In genomic region chr15:80727196-80727595, GRCh38 we compare ENCODE assay signal across 20 cellular contexts. TPM values are rescaled to one million over a fixed set of nuclear protein-coding genes. Genes with fewer than 3 reads are reported as not detected.
DNase-seq lines count a peak whose midpoint lies in the region; ATAC-seq and TF ChIP-seq lines count a peak whose summit lies in the region.
"Had no signal": no experiment of that assay in that cellular context is flagged by ENCODE, and none has a peak within 500 bp of the region (broad histone marks: within the 10 kb centered on the region; RNA-seq: fewer than 3 reads in every experiment).

No MANE protein-coding gene starts in this region.

- peak; percentile 58 for ATAC-seq in GM23338
- ATAC-seq in lower lobe of right lung, result peak; percentile 78
- no peak for ATAC-seq in HG02884 (IDR thresholded peaks at IDR 0.05; ENCODE audit: unreplicated experiment)
- no peak for ATAC-seq in activated CD8-positive, alpha-beta T cell treated with anti-CD3 and anti-CD28 coated beads, Interleukin-2, amount 10 ng/mL, durations not matched to agents 7 days and 5 days
- ATAC-seq: activated CD4-positive, CD25-positive, alpha-beta regulatory T cell treated with anti-CD3 and anti-CD28 coated beads, Interleukin-2, amount 50 U/mL, for 24 hours; activated CD8-positive, alpha-beta T cell treated with anti-CD3 and anti-CD28 coated beads for 36 hours; left lobe of liver; stimulated activated memory B cell treated with anti-CD40 and anti-IgM and Interleukin-4, amounts not matched to agents 10 μg/mL and 1 μg/mL and 100 μg/mL, for 72 hours had no signal

- CTCF ChIA-PET in activated CD8-positive, alpha-beta T cell treated with anti-CD3 and anti-CD28 coated beads, Interleukin-2, amount 10 ng/mL, durations not matched to agents 7 days and 5 days (lab: Charles Lee), result interaction anchor here (1.1 kb wide), 1 partner anchor 49 kb away, joined by 4 read pairs; no protein-coding TSS in a partner anchor

- no peaks in the 10 kb centered on the region for H3K27me3 ChIP-seq in GM23338 (ENCODE audit: insufficient read depth)
- no peaks in the 10 kb centered on the region for H3K27me3 ChIP-seq in lower lobe of right lung (ENCODE audit: low read depth)
- H3K27me3 ChIP-seq: sigmoid colon had no signal

- no peak overlapping the region for H2AFZ ChIP-seq in GM23338

- peak; percentile 44 for DNase-seq in GM23338 (ENCODE audit: low spot score)
- DNase-seq in astrocyte of the hippocampus (ENCODE audit: low read depth, low spot score), result peak; percentile 85
- DNase-seq in lower lobe of right lung, result no peak
- peak; percentile 49 for DNase-seq in retinal pigment epithelial cell (ENCODE audit: low read depth)
- DNase-seq in NCI-H187 (lab: John Stamatoyannopoulos, UW), result no peak
- DNase-seq in activated CD8-positive, alpha-beta T cell treated with anti-CD3 and anti-CD28 coated beads, Interleukin-2, amount 10 ng/mL, durations not matched to agents 7 days and 5 days, result no peak
- DNase-seq in NCI-H1105 treated with DMSO at 0.1 percent for 48 hours (lab: John Stamatoyannopoulos, UW), result no peak
- DNase-seq: activated CD8-positive, alpha-beta T cell treated with anti-CD3 and anti-CD28 coated beads for 36 hours; activated naive CD4-positive, alpha-beta T cell treated with anti-CD3 and anti-CD28 coated beads for 36 hours; activated T-cell treated with anti-CD3 and anti-CD28 coated beads, Interleukin-2, amount 50 U/mL, for 48 hours; anterior cingulate cortex; effector memory CD4-positive, alpha-beta T cell; H9; NCI-H526; sigmoid colon had no signal

- H3K4me1 ChIP-seq in GM23338 (ENCODE audit: insufficient read depth) (no peaks in the 10 kb centered on the region), lower lobe of right lung (peaks cover 6% of the 10 kb centered on the region)

- no peaks in the 10 kb centered on the region for H3K9me3 ChIP-seq in lower lobe of right lung
- H3K9me3 ChIP-seq: sigmoid colon had no signal

- intact Hi-C loops in lower lobe of right lung (cut with DNase I), result no loop called here

- H3K79me2 ChIP-seq in GM23338 (replicated peaks; ENCODE audit: insufficient read depth), result peaks cover 43% of the 10 kb centered on the region

- H3K27ac Mint-ChIP-seq in GM23338, result no peak overlapping the region
- H3K27ac Mint-ChIP-seq in activated CD8-positive, alpha-beta T cell treated with anti-CD3 and anti-CD28 coated beads, Interleukin-2, amount 10 ng/mL, durations not matched to agents 7 days and 5 days, result no peak overlapping the region
- H3K27ac Mint-ChIP-seq: activated CD8-positive, alpha-beta T cell treated with anti-CD3 and anti-CD28 coated beads for 36 hours; activated naive CD4-positive, alpha-beta T cell treated with anti-CD3 and anti-CD28 coated beads for 36 hours; H9; stimulated activated memory B cell treated with anti-CD40 and anti-IgM and Interleukin-4, amounts not matched to agents 10 μg/mL and 1 μg/mL and 100 μg/mL, for 72 hours had no signal

- no peaks in the 10 kb centered on the region for H3K9me2 ChIP-seq in GM23338 (ENCODE audit: insufficient read depth)

- H3K4me1 Mint-ChIP-seq in GM23338, result peaks cover 20% of the 10 kb centered on the region
- no peaks in the 10 kb centered on the region for H3K4me1 Mint-ChIP-seq in activated CD8-positive, alpha-beta T cell treated with anti-CD3 and anti-CD28 coated beads, Interleukin-2, amount 10 ng/mL, durations not matched to agents 7 days and 5 days (ENCODE audit: low read depth)
- H3K4me1 Mint-ChIP-seq: stimulated activated memory B cell treated with anti-CD40 and anti-IgM and Interleukin-4, amounts not matched to agents 10 μg/mL and 1 μg/mL and 100 μg/mL, for 72 hours had no signal

- no peak for TF ChIP-seq CTCF in GM23338 (conservative IDR thresholded peaks at IDR 0.05; ENCODE audit: low read depth in 2 of 2)
- TF ChIP-seq CTCF in lower lobe of right lung (IDR thresholded peaks at IDR 0.05), result no peak
- TF ChIP-seq CTCF in retinal pigment epithelial cell (conservative IDR thresholded peaks at IDR 0.05; ENCODE audit: low read depth, low read length), result no peak

- POLR2A ChIA-PET in activated CD8-positive, alpha-beta T cell treated with anti-CD3 and anti-CD28 coated beads, Interleukin-2, amount 10 ng/mL, durations not matched to agents 7 days and 5 days (lab: Charles Lee), result no interaction called here

- H3F3A ChIP-seq in GM23338 (replicated peaks; ENCODE audit: low read depth), result no peaks in the 10 kb centered on the region

- no peaks in the 10 kb centered on the region for H3K27me3 Mint-ChIP-seq in GM23338 (ENCODE audit: insufficient read depth, low read depth, poor library complexity)
- H3K27me3 Mint-ChIP-seq in activated CD8-positive, alpha-beta T cell treated with anti-CD3 and anti-CD28 coated beads, Interleukin-2, amount 10 ng/mL, durations not matched to agents 7 days and 5 days (ENCODE audit: low read depth), result no peaks in the 10 kb centered on the region
- H3K27me3 Mint-ChIP-seq: activated CD8-positive, alpha-beta T cell treated with anti-CD3 and anti-CD28 coated beads for 36 hours; stimulated activated memory B cell treated with anti-CD40 and anti-IgM and Interleukin-4, amounts not matched to agents 10 μg/mL and 1 μg/mL and 100 μg/mL, for 72 hours had no signal

- H4K20me1 ChIP-seq in GM23338 (replicated peaks; ENCODE audit: insufficient read depth), result 0 out of 2 replicates have a peak, but pooled peaks cover 7% of the 10 kb centered on the region

- H3K4me3 Mint-ChIP-seq in GM23338, result no peak overlapping the region
- H3K4me3 Mint-ChIP-seq in activated CD8-positive, alpha-beta T cell treated with anti-CD3 and anti-CD28 coated beads, Interleukin-2, amount 10 ng/mL, durations not matched to agents 7 days and 5 days, result no peak overlapping the region
- H3K4me3 Mint-ChIP-seq: activated CD8-positive, alpha-beta T cell treated with anti-CD3 and anti-CD28 coated beads for 36 hours; activated naive CD4-positive, alpha-beta T cell treated with anti-CD3 and anti-CD28 coated beads for 36 hours; H9; stimulated activated memory B cell treated with anti-CD40 and anti-IgM and Interleukin-4, amounts not matched to agents 10 μg/mL and 1 μg/mL and 100 μg/mL, for 72 hours had no signal

- no peak overlapping the region for H3K27ac ChIP-seq in GM23338 (ENCODE audit: low read depth)
- H3K27ac ChIP-seq in lower lobe of right lung, result peak overlapping the region; percentile 36
- H3K27ac ChIP-seq: RWPE1 had no signal

- H3K4me2 ChIP-seq in GM23338, result no peak overlapping the region

- peaks cover 25% of the 10 kb centered on the region for H3K9me3 Mint-ChIP-seq in GM23338
- peaks cover 5% of the 10 kb centered on the region for H3K9me3 Mint-ChIP-seq in activated CD8-positive, alpha-beta T cell treated with anti-CD3 and anti-CD28 coated beads, Interleukin-2, amount 10 ng/mL, durations not matched to agents 7 days and 5 days (ENCODE audit: insufficient read depth)
- H3K9me3 Mint-ChIP-seq: activated naive CD4-positive, alpha-beta T cell treated with anti-CD3 and anti-CD28 coated beads for 36 hours; stimulated activated memory B cell treated with anti-CD40 and anti-IgM and Interleukin-4, amounts not matched to agents 10 μg/mL and 1 μg/mL and 100 μg/mL, for 72 hours had no signal

- no peak overlapping the region for H3K4me3 ChIP-seq in GM23338
- H3K4me3 ChIP-seq in lower lobe of right lung, result no peak overlapping the region
- H3K4me3 ChIP-seq in retinal pigment epithelial cell (ENCODE audit: low read length), result no peak overlapping the region
- H3K4me3 ChIP-seq: sigmoid colon had no signal

- H3K36me3 Mint-ChIP-seq in GM23338 (ENCODE audit: low read depth), result peaks cover 33% of the 10 kb centered on the region
- H3K36me3 Mint-ChIP-seq in activated CD8-positive, alpha-beta T cell treated with anti-CD3 and anti-CD28 coated beads, Interleukin-2, amount 10 ng/mL, durations not matched to agents 7 days and 5 days (ENCODE audit: low read depth), result no peaks in the 10 kb centered on the region
- H3K36me3 Mint-ChIP-seq: stimulated activated memory B cell treated with anti-CD40 and anti-IgM and Interleukin-4, amounts not matched to agents 10 μg/mL and 1 μg/mL and 100 μg/mL, for 72 hours had no signal

- peaks cover 11% of the 10 kb centered on the region for H3K36me3 ChIP-seq in GM23338 (ENCODE audit: insufficient read depth)
- no peaks in the 10 kb centered on the region for H3K36me3 ChIP-seq in lower lobe of right lung
- H3K36me3 ChIP-seq: sigmoid colon had no signal

TF ChIP-seq in GM23338, 12 proteins besides CTCF, POLR2A, EP300 and RAD21 (continues in another document):
- TF ChIP-seq ZNF331 (CRISPR knock-in tag; IDR thresholded peaks at IDR 0.05; ENCODE audit: low read depth), result no peak
- no peak for TF ChIP-seq STAT1 (IDR thresholded peaks at IDR 0.05; ENCODE audit: unreplicated experiment)

RNA-seq across cellular contexts. Expression of gene ABHD17C, which starts 32.1 kb away (rescaled TPM):
- 23.8 and 25.2 TPM in 2 replicates for total RNA-seq in GM23338 (2014; rRNA removed; shearing (Covaris generic))
- 9.1 and 11.3 TPM in 2 replicates for polyA plus RNA-seq in GM23338 (2016; fragmentation: Nextera tagmentation; extraction: Ambion mirVana)
- total RNA-seq in lower lobe of right lung, result 28.2 TPM
- 1 to 10 TPM; 1.4 to 2.1 TPM for total RNA-seq in activated CD8-positive, alpha-beta T cell treated with anti-CD3 and anti-CD28 coated beads, Interleukin-2, amount 10 ng/mL, durations not matched to agents 7 days and 5 days

RNA-seq across cellular contexts. Expression of gene CEMIP, which starts 52.0 kb away (rescaled TPM):
- total RNA-seq in GM23338 (2014; rRNA removed; shearing (Covaris generic)), result 2.1 and 4.1 TPM in 2 replicates
- polyA plus RNA-seq in GM23338 (2016; fragmentation: Nextera tagmentation; extraction: Ambion mirVana), result 0.27 and 0.33 TPM in 2 replicates
- 7.3 TPM for total RNA-seq in lower lobe of right lung
- not detected for total RNA-seq in activated CD8-positive, alpha-beta T cell treated with anti-CD3 and anti-CD28 coated beads, Interleukin-2, amount 10 ng/mL, durations not matched to agents 7 days and 5 days
- total RNA-seq: activated CD8-positive, alpha-beta T cell treated with anti-CD3 and anti-CD28 coated beads for 36 hours; activated naive CD4-positive, alpha-beta T cell treated with anti-CD3 and anti-CD28 coated beads for 36 hours had no signal

Comparison
In these comparisons a context has a peak if more than half of its experiments do, and no peak if none do; other contexts are left out.
1. ATAC-seq: peak in GM23338 (single experiment) and lower lobe of right lung (2 of 2); none in HG02884 (single experiment) and activated CD8-positive, alpha-beta T cell treated with anti-CD3 and anti-CD28 coated beads, Interleukin-2, amount 10 ng/mL, durations not matched to agents 7 days and 5 days (single experiment).
2. DNase-seq: peak in GM23338 (single experiment), astrocyte of the hippocampus (single experiment) and retinal pigment epithelial cell (single experiment); none in lower lobe of right lung (single experiment), NCI-H187 (0 of 2), activated CD8-positive, alpha-beta T cell treated with anti-CD3 and anti-CD28 coated beads, Interleukin-2, amount 10 ng/mL, durations not matched to agents 7 days and 5 days (single experiment) and NCI-H1105 treated with DMSO at 0.1 percent for 48 hours (single experiment).